Comparison of ENCODE assay signal across 18 cellular contexts in genomic region chr5:39464096-39464495, GRCh38. TPM values are rescaled to one million over a fixed set of nuclear protein-coding genes. Genes with fewer than 3 reads are reported as not detected.
DNase-seq lines count a peak whose midpoint lies in the region; ATAC-seq and FAIRE-seq lines count a peak whose summit lies in the region.
"Had no signal": no experiment of that assay in that cellular context is flagged by ENCODE, and none has a peak within 500 bp of the region (broad histone marks: within the 10 kb centered on the region; RNA-seq: fewer than 3 reads in every experiment).

No MANE protein-coding gene starts in this region.

- peak; percentile 90 for FAIRE-seq in TTC549 (lab: Jason Lieb, UNC)
- FAIRE-seq: K562 had no signal

- ATAC-seq in stimulated activated effector memory CD8-positive, alpha-beta T cell treated with anti-CD3 and anti-CD28 coated beads, Interleukin-12 subunit alpha, Interleukin-12 subunit beta, amount 100 ng/mL, for 72 hours, result no peak
- ATAC-seq: CD8-positive, alpha-beta T cell; K562 had no signal

- no peaks in the 10 kb centered on the region for H3K36me3 Mint-ChIP-seq in stimulated activated effector memory CD8-positive, alpha-beta T cell treated with anti-CD3 and anti-CD28 coated beads, Interleukin-12 subunit alpha, Interleukin-12 subunit beta, amount 100 ng/mL, for 72 hours
- H3K36me3 Mint-ChIP-seq: CD8-positive, alpha-beta T cell had no signal

- no peak overlapping the region for H3K27ac Mint-ChIP-seq in stimulated activated effector memory CD8-positive, alpha-beta T cell treated with anti-CD3 and anti-CD28 coated beads, Interleukin-12 subunit alpha, Interleukin-12 subunit beta, amount 100 ng/mL, for 72 hours
- H3K27ac Mint-ChIP-seq: CD8-positive, alpha-beta T cell; HFFc6 had no signal

- DNase-seq in NOMO-1 treated with DMSO at 0.1 percent for 48 hours (lab: John Stamatoyannopoulos, UW; ENCODE audit: unreplicated experiment), result peak; percentile 48
- DNase-seq in NOMO-1 treated with dmso at 0.1 percent for 144 hours (lab: John Stamatoyannopoulos, UW; ENCODE audit: unreplicated experiment), result no peak
- DNase-seq in myocyte (ENCODE audit: low read depth), result peak; percentile 37
- no peak for DNase-seq in iPS-NIHi11 (ENCODE audit: low spot score)
- DNase-seq in activated CD4-positive, alpha-beta T cell treated with anti-CD3 and anti-CD28 coated beads, Interleukin-2, amount 50 U/mL, for 4 hours, result no peak
- DNase-seq in germinal center (ENCODE audit: low spot score), result no peak
- no peak for DNase-seq in stimulated activated effector memory CD8-positive, alpha-beta T cell treated with anti-CD3 and anti-CD28 coated beads, Interleukin-12 subunit alpha, Interleukin-12 subunit beta, amount 100 ng/mL, for 72 hours (ENCODE audit: low spot score in 2 of 2)
- DNase-seq: 8988T; Calu3; CD8-positive, alpha-beta T cell; HFFc6; NCI-H1105; NCI-H2081; NCI-H2171 treated with DMSO at 0.1 percent for 48 hours; NCI-H510A; PC-9 had no signal

- no peaks in the 10 kb centered on the region for H3K9me3 Mint-ChIP-seq in stimulated activated effector memory CD8-positive, alpha-beta T cell treated with anti-CD3 and anti-CD28 coated beads, Interleukin-12 subunit alpha, Interleukin-12 subunit beta, amount 100 ng/mL, for 72 hours
- H3K9me3 Mint-ChIP-seq: CD8-positive, alpha-beta T cell; HFFc6 had no signal

- H3K4me1 Mint-ChIP-seq in stimulated activated effector memory CD8-positive, alpha-beta T cell treated with anti-CD3 and anti-CD28 coated beads, Interleukin-12 subunit alpha, Interleukin-12 subunit beta, amount 100 ng/mL, for 72 hours, result peaks cover 5% of the 10 kb centered on the region

- H3K4me3 Mint-ChIP-seq in stimulated activated effector memory CD8-positive, alpha-beta T cell treated with anti-CD3 and anti-CD28 coated beads, Interleukin-12 subunit alpha, Interleukin-12 subunit beta, amount 100 ng/mL, for 72 hours, result no peak overlapping the region
- H3K4me3 Mint-ChIP-seq: CD8-positive, alpha-beta T cell; HFFc6 had no signal

RNA-seq across cellular contexts. Expression of gene DAB2, which starts 39.3 kb away (rescaled TPM):
- 55.3 and 72.3 TPM in 2 replicates for total RNA-seq in myocyte
- 115 TPM for polyA plus RNA-seq in myocyte (2012)
- total RNA-seq: CD8-positive, alpha-beta T cell had no signal

Comparison
In these comparisons a context has a peak if more than half of its experiments do, and no peak if none do; other contexts are left out.
1. DNase-seq: peak in NOMO-1 treated with DMSO at 0.1 percent for 48 hours (single experiment) and myocyte (single experiment); none in NOMO-1 treated with dmso at 0.1 percent for 144 hours (single experiment), iPS-NIHi11 (single experiment), activated CD4-positive, alpha-beta T cell treated with anti-CD3 and anti-CD28 coated beads, Interleukin-2, amount 50 U/mL, for 4 hours (0 of 2), germinal center (single experiment) and stimulated activated effector memory CD8-positive, alpha-beta T cell treated with anti-CD3 and anti-CD28 coated beads, Interleukin-12 subunit alpha, Interleukin-12 subunit beta, amount 100 ng/mL, for 72 hours (0 of 2).